Comparison of ENCODE assay signal across 10 cellular contexts in genomic region chr19:35577918-35578317, GRCh38. TPM values are rescaled to one million over a fixed set of nuclear protein-coding genes. Genes with fewer than 3 reads are reported as not detected.
"Had no signal": no experiment of that assay in that cellular context is flagged by ENCODE, and none has a peak within 500 bp of the region (broad histone marks: within the 10 kb centered on the region; RNA-seq: fewer than 3 reads in every experiment).

No MANE protein-coding gene starts in this region.

- H3K9ac ChIP-seq: KMS-11 had no signal

- DNase-seq: IMR-90, KBM-7, KG1 had no signal

- H3K27ac ChIP-seq: HL-60, KMS-11 had no signal

- H3K4me2 ChIP-seq: KMS-11 had no signal

- FAIRE-seq: HepG2, HTR-8/SVneo had no signal

- ATAC-seq: HepG2 had no signal

RNA-seq across cellular contexts. Expression of gene PMIS2, which starts 8.1 kb away (rescaled TPM):
- total RNA-seq: HepG2, HT-29, HT1080, IMR-90 had no signal
- polyA plus RNA-seq: HepG2, IgD-negative memory B cell, IMR-90 had no signal

RNA-seq across cellular contexts. Expression of gene ATP4A, which starts 14.5 kb away (rescaled TPM):
- total RNA-seq: HT-29, HT1080, IMR-90 had no signal
- polyA plus RNA-seq: IgD-negative memory B cell, IMR-90 had no signal

RNA-seq across cellular contexts. Expression of gene GAPDHS, which starts 44.7 kb away (rescaled TPM):
- total RNA-seq: HepG2, HT-29, HT1080, IMR-90 had no signal
- polyA plus RNA-seq: HepG2, IgD-negative memory B cell, IMR-90 had no signal
